Comparison of ENCODE assay signal across 12 cellular contexts in the genomic region with DNA sequence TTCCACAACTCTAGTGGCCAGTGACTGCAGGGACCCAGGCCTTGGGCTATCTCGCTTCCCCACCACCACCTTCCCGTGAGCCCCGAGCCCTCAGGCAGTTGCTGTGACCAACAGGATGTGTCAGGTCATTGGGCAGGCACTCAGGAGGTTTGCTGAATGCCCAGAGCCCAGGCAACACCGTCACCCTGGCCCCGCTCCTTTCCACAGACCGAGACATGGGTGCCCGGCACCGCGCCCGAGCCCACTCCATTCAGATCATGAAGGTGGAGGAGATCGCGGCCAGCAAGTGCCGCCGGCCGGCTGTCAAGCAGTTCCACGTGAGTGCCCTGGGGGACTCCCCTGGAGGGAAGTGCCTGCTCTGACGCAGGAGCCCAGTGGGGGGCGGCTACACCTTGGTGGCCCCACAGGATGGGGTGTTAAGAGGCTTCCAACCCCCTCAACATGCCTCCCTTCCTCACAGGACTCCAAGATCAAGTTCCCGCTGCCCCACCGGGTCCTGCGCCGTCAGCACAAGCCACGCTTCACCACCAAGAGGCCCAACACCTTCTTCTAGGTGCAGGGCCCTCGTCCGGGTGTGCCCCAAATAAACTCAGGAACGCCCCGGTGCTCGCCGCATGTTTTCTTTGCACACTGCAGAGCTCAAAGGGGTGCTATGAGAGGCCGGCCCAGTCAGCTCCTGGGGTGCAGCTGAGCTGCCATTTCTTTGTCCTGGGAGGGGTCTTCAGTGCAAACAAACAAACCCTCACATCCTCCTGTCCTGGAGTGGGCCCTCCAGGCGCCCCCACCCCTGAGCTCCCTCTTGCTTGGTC. TPM values are rescaled to one million over a fixed set of nuclear protein-coding genes. Genes with fewer than 3 reads are reported as not detected.
DNase-seq lines count a peak whose midpoint lies in the region; ATAC-seq, FAIRE-seq and TF ChIP-seq lines count a peak whose summit lies in the region.
"Had no signal": no experiment of that assay in that cellular context is flagged by ENCODE, and none has a peak within 500 bp of the region (broad histone marks: within the 10 kb centered on the region; RNA-seq: fewer than 3 reads in every experiment).

No MANE protein-coding gene starts in this region.

- peak overlapping the region in 3 of 7 donors; percentile 22 to 67 (median 59) for H3K27ac Mint-ChIP-seq in CD4-positive, alpha-beta memory T cell
- peak overlapping the region; percentile 99 for H3K27ac Mint-ChIP-seq in activated CD4-positive, alpha-beta memory T cell treated with anti-CD3 and anti-CD28 coated beads for 36 hours
- peak overlapping the region in 6 of 10 donors; percentile 57 to 81 (median 72) for H3K27ac Mint-ChIP-seq in naive thymus-derived CD8-positive, alpha-beta T cell
- H3K27ac Mint-ChIP-seq: dendritic cell treated with granulocyte-macrophage colony-stimulating factor and Interleukin-4, amounts not matched to agents 40 ng/mL and 50 ng/mL, for 4 days had no signal

- peaks cover 32 to 40% of the 10 kb centered on the region in 2 donors for H3K36me3 Mint-ChIP-seq in CD4-positive, alpha-beta memory T cell
- peaks cover 46% of the 10 kb centered on the region for H3K36me3 Mint-ChIP-seq in activated CD4-positive, alpha-beta memory T cell treated with anti-CD3 and anti-CD28 coated beads for 36 hours
- H3K36me3 Mint-ChIP-seq in naive thymus-derived CD8-positive, alpha-beta T cell, result peaks cover 5 to 45% (median 6%) of the 10 kb centered on the region in 3 donors

- H3K9me3 ChIP-seq in CD4-positive, alpha-beta memory T cell (ENCODE audit: control insufficient read depth in 1 of 2, low read length in 2 of 2), result no peaks in the 10 kb centered on the region

- TF ChIP-seq POLR2A in H54 (IDR thresholded peaks at IDR 0.05; ENCODE audit: low read depth, low read length), result no peak

- in situ Hi-C loops in GM13976 (cut with MboI; ENCODE audit: low sequenced_read_pairs, unreplicated experiment), result loop anchor here (10.0 kb wide), 1 partner anchor 62 kb away; no protein-coding TSS in a partner anchor

- POLR2A ChIA-PET in CD4-positive, alpha-beta memory T cell (lab: Charles Lee; ENCODE audit: partially characterized antibody), result interaction anchor here (1.5 to 2.1 kb wide), 3 partner anchors 9 to 70 kb away, joined by 3 to 13 read pairs (median 9); a partner anchor contains a TSS
- POLR2A ChIA-PET in activated CD4-positive, alpha-beta memory T cell treated with anti-CD3 and anti-CD28 coated beads for 36 hours (lab: Charles Lee), result interaction anchor here (1.0 to 7.8 kb wide), 6 partner anchors 9 to 112 kb away, joined by 3 to 99 read pairs (median 12); a partner anchor contains a TSS
- POLR2A ChIA-PET in naive thymus-derived CD8-positive, alpha-beta T cell (lab: Charles Lee), result interaction anchor here (1.1 to 4.0 kb wide), 3 partner anchors 9 to 137 kb away, joined by 3 to 12 read pairs (median 8); a partner anchor contains a TSS

- H3K27me3 Mint-ChIP-seq in CD4-positive, alpha-beta memory T cell, result no peaks in the 10 kb centered on the region
- peaks cover 3% of the 10 kb centered on the region for H3K27me3 Mint-ChIP-seq in activated CD4-positive, alpha-beta memory T cell treated with anti-CD3 and anti-CD28 coated beads for 36 hours
- H3K27me3 Mint-ChIP-seq in naive thymus-derived CD8-positive, alpha-beta T cell, result no peaks in the 10 kb centered on the region

- no peaks in the 10 kb centered on the region for H3K27me3 ChIP-seq in CD4-positive, alpha-beta memory T cell (ENCODE audit: insufficient read depth, low read length)

- no peak for DNase-seq in CD4-positive, alpha-beta memory T cell
- DNase-seq in GM13976 (ENCODE audit: low spot score), result no peak
- DNase-seq in activated CD4-positive, alpha-beta memory T cell treated with anti-CD3 and anti-CD28 coated beads for 36 hours, result no peak
- no peak for DNase-seq in naive thymus-derived CD8-positive, alpha-beta T cell
- DNase-seq in GF-D8 (lab: John Stamatoyannopoulos, UW), result no peak
- no peak for DNase-seq in H54 (ENCODE audit: insufficient read length, low spot score)
- no peak for DNase-seq in NAMALWA (ENCODE audit: low spot score)
- DNase-seq: DMS79, NCI-H2081 had no signal

- no peak overlapping the region for H3K4me3 ChIP-seq in CD4-positive, alpha-beta memory T cell (ENCODE audit: low read length in 2 of 2)
- H3K4me3 ChIP-seq: lung had no signal

- FAIRE-seq in H54 (lab: Jason Lieb, UNC), result no peak

- H3K4me1 ChIP-seq in CD4-positive, alpha-beta memory T cell (ENCODE audit: insufficient read depth, low read length), result peaks cover 29% of the 10 kb centered on the region

- no peaks in the 10 kb centered on the region for H3K9me3 Mint-ChIP-seq in CD4-positive, alpha-beta memory T cell
- H3K9me3 Mint-ChIP-seq in activated CD4-positive, alpha-beta memory T cell treated with anti-CD3 and anti-CD28 coated beads for 36 hours, result no peaks in the 10 kb centered on the region
- no peaks in the 10 kb centered on the region for H3K9me3 Mint-ChIP-seq in naive thymus-derived CD8-positive, alpha-beta T cell
- H3K9me3 Mint-ChIP-seq: dendritic cell treated with granulocyte-macrophage colony-stimulating factor and Interleukin-4, amounts not matched to agents 40 ng/mL and 50 ng/mL, for 4 days had no signal

- peaks cover 43% of the 10 kb centered on the region for H3K36me3 ChIP-seq in CD4-positive, alpha-beta memory T cell (ENCODE audit: insufficient read depth, low read length)

- intact Hi-C loops in CD4-positive, alpha-beta memory T cell (cut with micrococcal nuclease), result no loop called here
- intact Hi-C loops in activated CD4-positive, alpha-beta memory T cell treated with anti-CD3 and anti-CD28 coated beads for 36 hours (cut with micrococcal nuclease), result no loop called here

- no peak for ATAC-seq in naive thymus-derived CD8-positive, alpha-beta T cell
- ATAC-seq in HG03139 (IDR thresholded peaks at IDR 0.05; ENCODE audit: unreplicated experiment), result no peak

- H3K27ac ChIP-seq in CD4-positive, alpha-beta memory T cell (ENCODE audit: low read depth, low read length), result no peak overlapping the region

- peak; percentile 11 for TF ChIP-seq CTCF in GM13976 (IDR thresholded peaks at IDR 0.05; ENCODE audit: borderline replicate concordance, control extremely low read depth, extremely low read depth, insufficient read depth, missing control alignments)

- CTCF ChIA-PET in CD4-positive, alpha-beta memory T cell (lab: Charles Lee; ENCODE audit: partially characterized antibody), result interaction anchor here (0.7 to 0.8 kb wide), 2 partner anchors 13 to 70 kb away, joined by 3 to 6 read pairs; a partner anchor contains a TSS
- CTCF ChIA-PET in activated CD4-positive, alpha-beta memory T cell treated with anti-CD3 and anti-CD28 coated beads for 36 hours (lab: Charles Lee), result interaction anchor here (0.6 to 1.0 kb wide), 3 partner anchors 8 to 76 kb away, joined by 3 read pairs; a partner anchor contains a TSS

- peaks cover 16 to 39% (median 26%) of the 10 kb centered on the region in 4 donors for H3K4me1 Mint-ChIP-seq in CD4-positive, alpha-beta memory T cell
- H3K4me1 Mint-ChIP-seq in activated CD4-positive, alpha-beta memory T cell treated with anti-CD3 and anti-CD28 coated beads for 36 hours (ENCODE audit: low read depth), result peaks cover 35% of the 10 kb centered on the region
- peaks cover 21 to 35% (median 32%) of the 10 kb centered on the region in 4 donors for H3K4me1 Mint-ChIP-seq in naive thymus-derived CD8-positive, alpha-beta T cell

- H3K4me3 Mint-ChIP-seq in CD4-positive, alpha-beta memory T cell, result peak overlapping the region in 5 of 8 donors; percentile 49 to 69 (median 54)
- peak overlapping the region; percentile 37 for H3K4me3 Mint-ChIP-seq in activated CD4-positive, alpha-beta memory T cell treated with anti-CD3 and anti-CD28 coated beads for 36 hours
- peak overlapping the region in 7 of 10 donors; percentile 24 to 96 (median 69) for H3K4me3 Mint-ChIP-seq in naive thymus-derived CD8-positive, alpha-beta T cell
- H3K4me3 Mint-ChIP-seq: dendritic cell treated with granulocyte-macrophage colony-stimulating factor and Interleukin-4, amounts not matched to agents 40 ng/mL and 50 ng/mL, for 4 days had no signal

RNA-seq across cellular contexts. Expression of a gene that starts 3.2 kb away (rescaled TPM):
- total RNA-seq in CD4-positive, alpha-beta memory T cell, result 1,000 to 10,000 TPM; 3,084 to 3,117 TPM
- 1,000 to 10,000 TPM; 3,184 to 4,119 TPM for polyA plus RNA-seq in CD4-positive, alpha-beta memory T cell
- 1,000 to 10,000 TPM; 3,104 to 3,138 TPM for total RNA-seq in activated CD4-positive, alpha-beta memory T cell treated with anti-CD3 and anti-CD28 coated beads for 36 hours
- 1,000 to 10,000 TPM; 2,924 to 2,989 TPM for total RNA-seq in naive thymus-derived CD8-positive, alpha-beta T cell
- polyA plus RNA-seq in naive thymus-derived CD8-positive, alpha-beta T cell, result 1,000 to 10,000 TPM; 3,790 to 4,859 (median 4,546) TPM

RNA-seq across cellular contexts. Expression of a gene that starts 8.8 kb away (rescaled TPM):
- 1 to 10 TPM; 2.6 to 2.9 TPM for total RNA-seq in CD4-positive, alpha-beta memory T cell
- polyA plus RNA-seq in CD4-positive, alpha-beta memory T cell, result 1 to 10 TPM in 1 of 2 donors, under 1 TPM in 1; 0.92 to 1.2 TPM
- 1 to 10 TPM in 1 of 2 experiments, under 1 TPM in 1; 0.87 to 1.0 TPM for total RNA-seq in activated CD4-positive, alpha-beta memory T cell treated with anti-CD3 and anti-CD28 coated beads for 36 hours
- total RNA-seq in naive thymus-derived CD8-positive, alpha-beta T cell, result 1 to 10 TPM; 2.4 to 2.6 TPM
- 1 to 10 TPM in 2 of 3 donors, under 1 TPM in 1; 0.39 to 2.2 (median 1.4) TPM for polyA plus RNA-seq in naive thymus-derived CD8-positive, alpha-beta T cell

RNA-seq across cellular contexts. Expression of a gene that starts 15.1 kb away (rescaled TPM):
- 100 to 1,000 TPM; 132 to 135 TPM for total RNA-seq in CD4-positive, alpha-beta memory T cell
- 10 to 100 TPM; 74.6 to 96.2 TPM for polyA plus RNA-seq in CD4-positive, alpha-beta memory T cell
- 100 to 1,000 TPM; 200 to 217 TPM for total RNA-seq in activated CD4-positive, alpha-beta memory T cell treated with anti-CD3 and anti-CD28 coated beads for 36 hours
- 100 to 1,000 TPM; 120 to 122 TPM for total RNA-seq in naive thymus-derived CD8-positive, alpha-beta T cell
- polyA plus RNA-seq in naive thymus-derived CD8-positive, alpha-beta T cell, result 100 to 1,000 TPM in 2 of 3 donors, 10 to 100 TPM in 1; 78.7 to 122 (median 109) TPM

RNA-seq across cellular contexts. Expression of a gene that starts 41.6 kb away (rescaled TPM):
- 1 to 10 TPM; 5.0 to 5.3 TPM for total RNA-seq in CD4-positive, alpha-beta memory T cell
- 1 to 10 TPM; 1.0 to 3.9 TPM for polyA plus RNA-seq in CD4-positive, alpha-beta memory T cell
- 1 to 10 TPM; 6.8 to 8.3 TPM for total RNA-seq in activated CD4-positive, alpha-beta memory T cell treated with anti-CD3 and anti-CD28 coated beads for 36 hours
- 1 to 10 TPM; 2.7 to 3.6 TPM for total RNA-seq in naive thymus-derived CD8-positive, alpha-beta T cell
- 1 to 10 TPM in 2 of 3 donors, under 1 TPM in 1; 0.97 to 3.0 (median 1.9) TPM for polyA plus RNA-seq in naive thymus-derived CD8-positive, alpha-beta T cell
- total RNA-seq: lung had no signal
